ENCODE assay signal across 11 cellular contexts in the genomic region with DNA sequence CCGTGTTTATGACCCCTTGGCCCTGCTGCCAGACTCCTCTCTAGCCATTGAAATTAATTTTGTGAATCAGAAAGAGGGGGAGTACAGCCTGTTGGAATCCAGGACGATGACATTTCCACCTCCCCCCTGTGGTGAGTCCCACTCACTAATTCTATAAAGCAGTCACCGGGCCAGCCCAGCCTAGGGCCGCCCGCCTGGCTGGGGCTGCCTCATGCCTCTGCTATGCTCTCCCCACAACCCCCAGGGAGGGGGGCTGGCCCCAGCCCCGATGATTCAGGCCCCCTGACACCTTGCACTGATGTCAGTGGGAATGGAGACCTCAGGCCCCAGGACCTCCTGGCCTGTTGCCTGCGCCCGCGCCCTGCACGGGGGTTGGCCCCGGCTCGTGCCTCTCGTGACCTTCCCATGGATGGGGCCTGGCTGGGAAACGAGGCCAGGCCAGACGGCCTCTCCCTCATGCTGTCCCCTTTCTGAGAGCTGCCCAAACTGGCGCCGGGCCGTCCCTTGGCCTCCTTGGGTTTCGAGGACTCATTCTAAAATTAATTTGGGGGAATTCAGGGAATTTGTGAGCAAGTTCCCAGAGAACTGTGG. TPM values are rescaled to one million over a fixed set of nuclear protein-coding genes. Genes with fewer than 3 reads are reported as not detected.
DNase-seq lines count a peak whose midpoint lies in the region; ATAC-seq and TF ChIP-seq lines count a peak whose summit lies in the region.
"Had no signal": no experiment of that assay in that cellular context is flagged by ENCODE, and none has a peak within 500 bp of the region (broad histone marks: within the 10 kb centered on the region; RNA-seq: fewer than 3 reads in every experiment).

No MANE protein-coding gene starts in this region.

- H3K4me3 Mint-ChIP-seq in brain, result no peak overlapping the region
- H3K4me3 Mint-ChIP-seq in stimulated activated memory B cell treated with anti-CD40 and anti-IgM and Interleukin-4, amounts not matched to agents 10 μg/mL and 1 μg/mL and 100 μg/mL, for 72 hours, result no peak overlapping the region

- peaks cover 23 to 30% (median 28%) of the 10 kb centered on the region in 5 experiments for H3K9me3 Mint-ChIP-seq in brain
- peaks cover 8% of the 10 kb centered on the region for H3K9me3 Mint-ChIP-seq in stimulated activated memory B cell treated with anti-CD40 and anti-IgM and Interleukin-4, amounts not matched to agents 10 μg/mL and 1 μg/mL and 100 μg/mL, for 72 hours

- H3K27ac Mint-ChIP-seq in brain, result peak overlapping the region in 3 of 5 experiments; percentile 37 to 73 (median 67)
- H3K27ac Mint-ChIP-seq in stimulated activated memory B cell treated with anti-CD40 and anti-IgM and Interleukin-4, amounts not matched to agents 10 μg/mL and 1 μg/mL and 100 μg/mL, for 72 hours, result no peak overlapping the region

- peaks cover 17% of the 10 kb centered on the region for H3K27me3 Mint-ChIP-seq in brain
- H3K27me3 Mint-ChIP-seq in stimulated activated memory B cell treated with anti-CD40 and anti-IgM and Interleukin-4, amounts not matched to agents 10 μg/mL and 1 μg/mL and 100 μg/mL, for 72 hours, result peaks cover 52% of the 10 kb centered on the region

- H3K27me3 ChIP-seq in H7 (ENCODE audit: control insufficient read depth, insufficient read depth, low read length) (no peaks in the 10 kb centered on the region), kidney epithelial cell (ENCODE audit: control insufficient read depth, insufficient read depth, low read length) (no peaks in the 10 kb centered on the region)
- H3K27me3 ChIP-seq: neutrophil had no signal

- peaks cover 37% of the 10 kb centered on the region for H3K4me1 Mint-ChIP-seq in brain
- H3K4me1 Mint-ChIP-seq in stimulated activated memory B cell treated with anti-CD40 and anti-IgM and Interleukin-4, amounts not matched to agents 10 μg/mL and 1 μg/mL and 100 μg/mL, for 72 hours, result no peaks in the 10 kb centered on the region

- H3K36me3 ChIP-seq in H7 (replicated peaks; ENCODE audit: control insufficient read depth, insufficient read depth, low read length), result no peaks in the 10 kb centered on the region
- no peaks in the 10 kb centered on the region for H3K36me3 ChIP-seq in kidney epithelial cell (ENCODE audit: control insufficient read depth, insufficient read depth, low read length)
- H3K36me3 ChIP-seq: neutrophil had no signal

- DNase-seq in H7 (peak; percentile 66), kidney epithelial cell (ENCODE audit: low read depth) (peak; percentile 70)
- DNase-seq in stimulated activated CD4-positive, alpha-beta T cell treated with anti-CD3 and anti-CD28 coated beads, Interleukin-12 subunit alpha, Interleukin-12 subunit beta, amount 100 ng/mL, for 4 hours, result no peak
- DNase-seq in activated effector memory CD4-positive, alpha-beta T cell treated with Interleukin-2 at 50 U/mL for 16 hours, result no peak
- DNase-seq: GF-D8 had no signal

- TF ChIP-seq CTCF in brain (conservative IDR thresholded peaks at IDR 0.05) (no peak), kidney epithelial cell (IDR thresholded peaks at IDR 0.05; ENCODE audit: insufficient read depth, low read length, poor library complexity, severe bottlenecking) (no peak)

- H3K4me3 ChIP-seq in H7 (ENCODE audit: insufficient read depth, low read depth, low read length) (no peak overlapping the region), kidney epithelial cell (ENCODE audit: low read depth, low read length) (no peak overlapping the region)

- H3K36me3 Mint-ChIP-seq in brain, result no peaks in the 10 kb centered on the region
- no peaks in the 10 kb centered on the region for H3K36me3 Mint-ChIP-seq in stimulated activated memory B cell treated with anti-CD40 and anti-IgM and Interleukin-4, amounts not matched to agents 10 μg/mL and 1 μg/mL and 100 μg/mL, for 72 hours

- ATAC-seq in stimulated activated memory B cell treated with anti-CD40 and anti-IgM and Interleukin-4, amounts not matched to agents 10 μg/mL and 1 μg/mL and 100 μg/mL, for 72 hours, result peak; percentile 45
- ATAC-seq in GM18502 (IDR thresholded peaks at IDR 0.05; ENCODE audit: poor library complexity, unreplicated experiment), result no peak
- no peak for ATAC-seq in GM21717 (IDR thresholded peaks at IDR 0.05; ENCODE audit: unreplicated experiment)

RNA-seq across cellular contexts. Expression of gene TMEM270, which starts 34.0 kb away (rescaled TPM):
- not detected in 2 replicates for total RNA-seq in H7 (2014; rRNA removed; shearing (Covaris generic))
- 4.4 TPM for polyA plus RNA-seq in brain (ENCODE audit: insufficient read depth, low read depth, low replicate concordance)
- total RNA-seq in kidney epithelial cell, result not detected in 2 replicates
- total RNA-seq: subcutaneous adipose tissue had no signal

RNA-seq across cellular contexts. Expression of gene METTL27, which starts 52.6 kb away (rescaled TPM):
- 1.9 and 7.4 TPM in 2 replicates for total RNA-seq in H7 (2014; rRNA removed; shearing (Covaris generic))
- polyA plus RNA-seq in brain (ENCODE audit: insufficient read depth, low read depth, low replicate concordance), result 23.2 TPM
- total RNA-seq in kidney epithelial cell, result 1.5 and 2.6 TPM in 2 replicates

Comparison
In these comparisons a context has a peak if more than half of its experiments do, and no peak if none do; other contexts are left out.
1. DNase-seq: peak in H7 (single experiment) and kidney epithelial cell (single experiment); none in stimulated activated CD4-positive, alpha-beta T cell treated with anti-CD3 and anti-CD28 coated beads, Interleukin-12 subunit alpha, Interleukin-12 subunit beta, amount 100 ng/mL, for 4 hours (single experiment) and activated effector memory CD4-positive, alpha-beta T cell treated with Interleukin-2 at 50 U/mL for 16 hours (single experiment).